ENCODE assay signal across 13 cellular contexts in the genomic region with DNA sequence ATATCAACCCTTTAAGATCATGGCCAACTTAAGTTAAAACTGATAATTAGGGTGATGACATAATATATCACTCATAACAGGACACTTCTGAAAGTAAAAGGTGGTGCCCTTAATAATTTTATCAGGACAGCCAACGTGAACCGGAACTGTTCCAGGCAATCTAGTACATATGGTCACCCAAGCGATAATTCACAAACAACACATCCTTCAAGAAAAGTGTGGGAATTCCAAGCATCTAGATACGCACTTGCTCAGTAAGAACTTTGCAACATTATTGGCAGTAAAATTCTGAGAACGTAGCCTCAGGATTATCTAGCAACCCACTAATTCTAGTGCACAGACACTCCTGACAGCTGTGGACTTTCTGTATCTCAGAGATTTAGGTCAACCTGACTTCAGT.
DNase-seq lines count a peak whose midpoint lies in the region; ATAC-seq and TF ChIP-seq lines count a peak whose summit lies in the region.
"Had no signal": no experiment of that assay in that cellular context is flagged by ENCODE, and none has a peak within 500 bp of the region (broad histone marks: within the 10 kb centered on the region; RNA-seq: fewer than 3 reads in every experiment).

No MANE protein-coding gene starts in this region.

- no peaks in the 10 kb centered on the region for H3K36me3 ChIP-seq in CD4-positive, CD25-positive, alpha-beta regulatory T cell (ENCODE audit: control insufficient read depth, insufficient read depth, low read length)
- H3K36me3 ChIP-seq in Peyer's patch, result no peaks in the 10 kb centered on the region
- H3K36me3 ChIP-seq in ovary, result no peaks in the 10 kb centered on the region

- H3K9me3 Mint-ChIP-seq in CD4-positive, CD25-positive, alpha-beta regulatory T cell, result peaks cover 0 to 3% (median 0%) of the 10 kb centered on the region in 7 donors

- H3K27me3 ChIP-seq in CD4-positive, CD25-positive, alpha-beta regulatory T cell (ENCODE audit: control insufficient read depth, insufficient read depth, low read length), result no peaks in the 10 kb centered on the region
- H3K27me3 ChIP-seq in Peyer's patch (no peaks in the 10 kb centered on the region), ovary (no peaks in the 10 kb centered on the region)

- no peaks in the 10 kb centered on the region for H3K36me3 Mint-ChIP-seq in CD4-positive, CD25-positive, alpha-beta regulatory T cell
- H3K36me3 Mint-ChIP-seq: brain had no signal

- whole genome bisulfite sequencing in ovary, 3 donors, result 14 to 24% (median 23%) methylated on average over 5 of the region's 5 CpGs

- no peak for TF ChIP-seq POLR2A in Peyer's patch (IDR thresholded peaks at IDR 0.05)
- no peak for TF ChIP-seq POLR2A in ovary (IDR thresholded peaks at IDR 0.05)

- peak; percentile 84 for TF ChIP-seq EP300 in ovary (IDR thresholded peaks at IDR 0.05)

- DNase-seq in CD4-positive, CD25-positive, alpha-beta regulatory T cell, result no peak
- DNase-seq in Peyer's patch, result no peak
- DNase-seq in epithelial cell of proximal tubule (ENCODE audit: low read depth), result peak; percentile 63
- DNase-seq in ovary, result peak in 1 of 5 donors; percentile 39
- no peak for DNase-seq in activated gamma-delta T cell treated with Interleukin-2 at 50 U/mL for 16 hours
- DNase-seq in NCI-H2081 treated with DMSO at 0.1 percent for 48 hours (lab: John Stamatoyannopoulos, UW), result no peak
- no peak for DNase-seq in cerebellar cortex (ENCODE audit: low spot score)
- DNase-seq in NCI-H2171 treated with DMSO at 0.1 percent for 48 hours (lab: John Stamatoyannopoulos, UW), result no peak
- DNase-seq: NCI-H2107, PC-3, T-helper 9 cell had no signal

- H3K4me1 ChIP-seq in CD4-positive, CD25-positive, alpha-beta regulatory T cell (ENCODE audit: control insufficient read depth, insufficient read depth, low read length, poor library complexity, severe bottlenecking), result peaks cover 18% of the 10 kb centered on the region
- peaks cover 0 to 7% (median 3%) of the 10 kb centered on the region in 4 donors for H3K4me1 ChIP-seq in Peyer's patch
- H3K4me1 ChIP-seq in ovary (ENCODE audit: insufficient read depth), result peaks cover 23% of the 10 kb centered on the region

- H3K27me3 Mint-ChIP-seq in CD4-positive, CD25-positive, alpha-beta regulatory T cell, result no peaks in the 10 kb centered on the region

- intact Hi-C loops in ovary (cut with DNase I), result no loop called here

- H3K9me3 ChIP-seq in CD4-positive, CD25-positive, alpha-beta regulatory T cell (ENCODE audit: control insufficient read depth in 2 of 2, low read length in 2 of 2), result no peaks in the 10 kb centered on the region
- H3K9me3 ChIP-seq in Peyer's patch (no peaks in the 10 kb centered on the region), ovary (no peaks in the 10 kb centered on the region)

- TF ChIP-seq CTCF in Peyer's patch (IDR thresholded peaks at IDR 0.05), result no peak
- no peak for TF ChIP-seq CTCF in epithelial cell of proximal tubule (conservative IDR thresholded peaks at IDR 0.05; ENCODE audit: low read depth, low read length)
- no peak for TF ChIP-seq CTCF in ovary (IDR thresholded peaks at IDR 0.05)

- peaks cover 9 to 43% (median 22%) of the 10 kb centered on the region in 4 donors for H3K4me1 Mint-ChIP-seq in CD4-positive, CD25-positive, alpha-beta regulatory T cell

- H3K4me3 Mint-ChIP-seq in CD4-positive, CD25-positive, alpha-beta regulatory T cell, result peak overlapping the region in 2 of 4 donors; percentile 61 to 78
- H3K4me3 Mint-ChIP-seq: brain had no signal

- H3K27ac Mint-ChIP-seq in CD4-positive, CD25-positive, alpha-beta regulatory T cell, result peak overlapping the region; percentile 68 to 95 (median 86)
- H3K27ac Mint-ChIP-seq: brain had no signal

- no peak overlapping the region for H3K27ac ChIP-seq in CD4-positive, CD25-positive, alpha-beta regulatory T cell (ENCODE audit: insufficient read depth, low read length, poor library complexity, severe bottlenecking)
- peak overlapping the region; percentile 51 to 82 (median 73) for H3K27ac ChIP-seq in Peyer's patch
- H3K27ac ChIP-seq in ovary, result peak overlapping the region in 1 of 2 donors; percentile 37

- no peak for ATAC-seq in CD4-positive, CD25-positive, alpha-beta regulatory T cell (ENCODE audit: low read depth in 2 of 2)
- ATAC-seq: PC-3 had no signal

- H3K4me3 ChIP-seq in CD4-positive, CD25-positive, alpha-beta regulatory T cell (ENCODE audit: low read depth, low read length), result peak overlapping the region; percentile 72
- H3K4me3 ChIP-seq in Peyer's patch (no peak overlapping the region), epithelial cell of proximal tubule (ENCODE audit: low read depth, low read length) (no peak overlapping the region), ovary (no peak overlapping the region)
- H3K4me3 ChIP-seq: skin epidermis had no signal
